Comparison of ENCODE assay signal across 24 cellular contexts in genomic region chr11:17611503-17612220, GRCh38.
DNase-seq lines count a peak whose midpoint lies in the region; ATAC-seq and TF ChIP-seq lines count a peak whose summit lies in the region.
"Had no signal": no experiment of that assay in that cellular context is flagged by ENCODE, and none has a peak within 500 bp of the region (broad histone marks: within the 10 kb centered on the region; RNA-seq: fewer than 3 reads in every experiment).

No MANE protein-coding gene starts in this region.

- H3K9me3 ChIP-seq in trophoblast cell (ENCODE audit: insufficient read depth, low read depth, low read length), result peaks cover 1% of the 10 kb centered on the region
- H3K9me3 ChIP-seq: BLaER1, HAP-1 had no signal

- DNase-seq in activated CD4-positive, alpha-beta T cell treated with anti-CD3 and anti-CD28 coated beads, Interleukin-2, amount 10 ng/mL, durations not matched to agents 24 days and 14 days, result peak; percentile 42
- DNase-seq in activated CD4-positive, alpha-beta T cell treated with anti-CD3 and anti-CD28 coated beads for 36 hours, result no peak
- DNase-seq in D341Med (ENCODE audit: low spot score) (peak; percentile 13), islet precursor cell (peak; percentile 44), trophoblast cell (no peak), HFFc6 (no peak), NCI-H345 (lab: John Stamatoyannopoulos, UW) (no peak)
- DNase-seq in activated naive CD4-positive, alpha-beta T cell treated with anti-CD3 and anti-CD28 coated beads, Interleukin-2, amount 50 U/mL, for 16 hours, result no peak
- DNase-seq: ACHN; CD4-positive, alpha-beta T cell; COR-L47; DMS 273 treated with DMSO at 0.1 percent for 48 hours; DMS79 treated with DMSO at 0.1 percent for 48 hours; GM23248; KG1; NCI-H1105; NCI-H146; NCI-H2029; NCI-H2227 treated with DMSO at 0.1 percent for 48 hours; NCI-H510A treated with DMSO at 0.1 percent for 48 hours; NCI-H748 treated with DMSO at 0.1 percent for 48 hours had no signal

- peak overlapping the region; percentile 68 for H3K23ac ChIP-seq in trophoblast cell (ENCODE audit: low read length)

- no peak overlapping the region for H2BK5ac ChIP-seq in trophoblast cell (ENCODE audit: low read depth, low read length, poor library complexity)

- H3K27me3 Mint-ChIP-seq in activated CD4-positive, alpha-beta T cell treated with anti-CD3 and anti-CD28 coated beads, Interleukin-2, amount 10 ng/mL, durations not matched to agents 24 days and 14 days, result peaks cover 8% of the 10 kb centered on the region
- H3K27me3 Mint-ChIP-seq in activated CD4-positive, alpha-beta T cell treated with anti-CD3 and anti-CD28 coated beads for 36 hours, result peaks cover 8% of the 10 kb centered on the region
- H3K27me3 Mint-ChIP-seq in HFFc6 (ENCODE audit: insufficient read depth), result peaks cover 15% of the 10 kb centered on the region

- H3K9ac ChIP-seq in trophoblast cell (ENCODE audit: low read length), result no peak overlapping the region
- H3K9ac ChIP-seq: BLaER1, GM23248 had no signal

- H3K4me2 ChIP-seq in trophoblast cell (ENCODE audit: low read length), result no peak overlapping the region

- no peak overlapping the region for H3K4ac ChIP-seq in trophoblast cell (ENCODE audit: low read depth, low read length)

- H3K14ac ChIP-seq in trophoblast cell (ENCODE audit: low read length), result no peak overlapping the region

- H4K91ac ChIP-seq in trophoblast cell (ENCODE audit: low read depth, low read length), result no peak overlapping the region

- CTCF ChIA-PET in activated CD4-positive, alpha-beta T cell treated with anti-CD3 and anti-CD28 coated beads for 36 hours (lab: Charles Lee), result no interaction called here

- TF ChIP-seq CTCF in HFFc6 (IDR thresholded peaks at IDR 0.05), result no peak

- H3K36me3 ChIP-seq in trophoblast cell (ENCODE audit: control insufficient read depth in 1 of 2, insufficient read depth in 2 of 2, low read length in 2 of 2), result no peaks in the 10 kb centered on the region
- H3K36me3 ChIP-seq: BLaER1, HAP-1 had no signal

- H3K79me1 ChIP-seq in trophoblast cell (ENCODE audit: low read length), result no peaks in the 10 kb centered on the region

- no peaks in the 10 kb centered on the region for H3K79me2 ChIP-seq in trophoblast cell (ENCODE audit: control insufficient read depth, insufficient read depth, low read length, poor library complexity)

- no peak overlapping the region for H4K12ac ChIP-seq in trophoblast cell (ENCODE audit: low read depth, low read length)

- no peak overlapping the region for H4K8ac ChIP-seq in trophoblast cell (ENCODE audit: low read depth, low read length)

- no peaks in the 10 kb centered on the region for H3K4me1 ChIP-seq in trophoblast cell (ENCODE audit: control insufficient read depth in 1 of 2, insufficient read depth in 2 of 2, low read length in 2 of 2)
- H3K4me1 ChIP-seq: HAP-1 had no signal

- H3K36me3 Mint-ChIP-seq in activated CD4-positive, alpha-beta T cell treated with anti-CD3 and anti-CD28 coated beads, Interleukin-2, amount 10 ng/mL, durations not matched to agents 24 days and 14 days (ENCODE audit: low read depth), result no peaks in the 10 kb centered on the region
- no peaks in the 10 kb centered on the region for H3K36me3 Mint-ChIP-seq in activated CD4-positive, alpha-beta T cell treated with anti-CD3 and anti-CD28 coated beads for 36 hours (ENCODE audit: low read depth)
- no peaks in the 10 kb centered on the region for H3K36me3 Mint-ChIP-seq in HFFc6 (ENCODE audit: low read depth)

- H3K4me1 Mint-ChIP-seq in activated CD4-positive, alpha-beta T cell treated with anti-CD3 and anti-CD28 coated beads, Interleukin-2, amount 10 ng/mL, durations not matched to agents 24 days and 14 days, result no peaks in the 10 kb centered on the region
- H3K4me1 Mint-ChIP-seq in activated CD4-positive, alpha-beta T cell treated with anti-CD3 and anti-CD28 coated beads for 36 hours, result no peaks in the 10 kb centered on the region
- H3K4me1 Mint-ChIP-seq in HFFc6 (ENCODE audit: low read depth), result no peaks in the 10 kb centered on the region

- no peak overlapping the region for H2BK12ac ChIP-seq in trophoblast cell (ENCODE audit: low read length)

- no peak overlapping the region for H2AK5ac ChIP-seq in trophoblast cell (ENCODE audit: low read length)

- no peaks in the 10 kb centered on the region for H3K27me3 ChIP-seq in trophoblast cell (ENCODE audit: insufficient read depth, low read length)
- H3K27me3 ChIP-seq: BLaER1 had no signal

- no peak overlapping the region for H3K27ac ChIP-seq in trophoblast cell (ENCODE audit: low read depth, low read length)
- H3K27ac ChIP-seq: 22Rv1, GM23248 had no signal

- intact Hi-C loops in activated CD4-positive, alpha-beta T cell treated with anti-CD3 and anti-CD28 coated beads, Interleukin-2, amount 10 ng/mL, durations not matched to agents 24 days and 14 days (cut with micrococcal nuclease), result no loop called here
- intact Hi-C loops in activated CD4-positive, alpha-beta T cell treated with anti-CD3 and anti-CD28 coated beads for 36 hours (cut with DNase I, micrococcal nuclease), result no loop called here

- H2AFZ ChIP-seq in trophoblast cell (ENCODE audit: insufficient read depth, low read length, poor library complexity), result no peak overlapping the region
- H2AFZ ChIP-seq: GM23248 had no signal

- no peak overlapping the region for H2BK120ac ChIP-seq in trophoblast cell (ENCODE audit: insufficient read depth, low read length, poor library complexity)

- peak overlapping the region; percentile 16 for H3K4me3 ChIP-seq in trophoblast cell (ENCODE audit: low read depth, low read length)
- H3K4me3 ChIP-seq: BLaER1, GM23248, HAP-1 had no signal

- H3K18ac ChIP-seq in trophoblast cell (ENCODE audit: low read length), result no peak overlapping the region

- no peak overlapping the region for H3K4me3 Mint-ChIP-seq in activated CD4-positive, alpha-beta T cell treated with anti-CD3 and anti-CD28 coated beads, Interleukin-2, amount 10 ng/mL, durations not matched to agents 24 days and 14 days
- no peak overlapping the region for H3K4me3 Mint-ChIP-seq in activated CD4-positive, alpha-beta T cell treated with anti-CD3 and anti-CD28 coated beads for 36 hours
- no peak overlapping the region for H3K4me3 Mint-ChIP-seq in HFFc6
- H3K4me3 Mint-ChIP-seq: CD4-positive, alpha-beta T cell had no signal

- no peak overlapping the region for H3K27ac Mint-ChIP-seq in activated CD4-positive, alpha-beta T cell treated with anti-CD3 and anti-CD28 coated beads, Interleukin-2, amount 10 ng/mL, durations not matched to agents 24 days and 14 days
- no peak overlapping the region for H3K27ac Mint-ChIP-seq in activated CD4-positive, alpha-beta T cell treated with anti-CD3 and anti-CD28 coated beads for 36 hours
- H3K27ac Mint-ChIP-seq in HFFc6, result no peak overlapping the region
- H3K27ac Mint-ChIP-seq: CD4-positive, alpha-beta T cell had no signal

- no peak for ATAC-seq in activated CD4-positive, alpha-beta T cell treated with anti-CD3 and anti-CD28 coated beads for 36 hours

- H3K9me3 Mint-ChIP-seq in activated CD4-positive, alpha-beta T cell treated with anti-CD3 and anti-CD28 coated beads, Interleukin-2, amount 10 ng/mL, durations not matched to agents 24 days and 14 days, result no peaks in the 10 kb centered on the region
- H3K9me3 Mint-ChIP-seq in activated CD4-positive, alpha-beta T cell treated with anti-CD3 and anti-CD28 coated beads for 36 hours (ENCODE audit: low read depth), result no peaks in the 10 kb centered on the region
- H3K9me3 Mint-ChIP-seq in HFFc6, result no peaks in the 10 kb centered on the region
- H3K9me3 Mint-ChIP-seq: CD4-positive, alpha-beta T cell had no signal

- no CpG with 5 or more reads among the region's 13 CpGs for WGBS in trophoblast cell (ENCODE audit: extremely low coverage, insufficient coverage, insufficient read length)

- POLR2A ChIA-PET in activated CD4-positive, alpha-beta T cell treated with anti-CD3 and anti-CD28 coated beads for 36 hours (lab: Charles Lee), result no interaction called here

Comparison
In these comparisons a context has a peak if more than half of its experiments do, and no peak if none do; other contexts are left out.
1. DNase-seq: peak in activated CD4-positive, alpha-beta T cell treated with anti-CD3 and anti-CD28 coated beads, Interleukin-2, amount 10 ng/mL, durations not matched to agents 24 days and 14 days (single experiment), D341Med (single experiment) and islet precursor cell (single experiment); none in activated CD4-positive, alpha-beta T cell treated with anti-CD3 and anti-CD28 coated beads for 36 hours (single experiment), trophoblast cell (0 of 2), HFFc6 (single experiment), activated naive CD4-positive, alpha-beta T cell treated with anti-CD3 and anti-CD28 coated beads, Interleukin-2, amount 50 U/mL, for 16 hours (single experiment) and NCI-H345 (single experiment).